In genomic region chr3:177602601-177603136, GRCh38 we compare ENCODE assay signal across 10 cellular contexts.
DNase-seq lines count a peak whose midpoint lies in the region; ATAC-seq, FAIRE-seq and TF ChIP-seq lines count a peak whose summit lies in the region.
"Had no signal": no experiment of that assay in that cellular context is flagged by ENCODE, and none has a peak within 500 bp of the region (broad histone marks: within the 10 kb centered on the region; RNA-seq: fewer than 3 reads in every experiment).

No MANE protein-coding gene starts in this region.

- H3K36me3 ChIP-seq in astrocyte (ENCODE audit: insufficient read depth, low read length): no peaks in the 10 kb centered on the region
- no peaks in the 10 kb centered on the region for H3K36me3 ChIP-seq in neutrophil
- H3K36me3 ChIP-seq in aorta (ENCODE audit: control insufficient read depth in 1 of 2, insufficient read depth in 2 of 2, low read length in 1 of 2): no peaks in the 10 kb centered on the region
- H3K36me3 ChIP-seq: thoracic aorta had no signal

- H3K27me3 Mint-ChIP-seq in astrocyte (ENCODE audit: low read depth, unreplicated experiment): no peaks in the 10 kb centered on the region
- H3K27me3 Mint-ChIP-seq: activated B cell treated with CpG ODN at 0.5 μM for 24 hours had no signal

- WGBS in aorta, 2 donors: 85 to 91% methylated on average over 2 of the region's 2 CpGs

- H3K4me1 ChIP-seq in astrocyte (ENCODE audit: insufficient read depth, low read length) (peaks cover 5% of the 10 kb centered on the region), neutrophil (ENCODE audit: control insufficient read depth in 1 of 2, insufficient read depth in 1 of 2, low read depth in 1 of 2, low read length in 1 of 2) (peaks cover 58 to 66% of the 10 kb centered on the region in 2 experiments), aorta (ENCODE audit: control insufficient read depth in 1 of 2, insufficient read depth in 2 of 2, low read length in 2 of 2) (peaks cover 0 to 7% of the 10 kb centered on the region in 2 donors)

- H2AFZ ChIP-seq in astrocyte (ENCODE audit: low read depth, low read length): no peak overlapping the region

- no peak for ATAC-seq in HG02885 (IDR thresholded peaks at IDR 0.05; ENCODE audit: poor library complexity, unreplicated experiment)
- ATAC-seq in HG03095 (IDR thresholded peaks at IDR 0.05; ENCODE audit: unreplicated experiment): no peak
- no peak for ATAC-seq in aorta (ENCODE audit: low FRiP score)

- DNase-seq in DMS79 treated with DMSO at 0.1 percent for 48 hours (lab: John Stamatoyannopoulos, UW): peak; percentile 61
- peak; percentile 68 for DNase-seq in M059J (ENCODE audit: low read depth)
- peak; percentile 35 for DNase-seq in astrocyte (ENCODE audit: low read depth)
- DNase-seq in amygdala (lab: John Stamatoyannopoulos, UW): no peak
- no peak for DNase-seq in aorta
- DNase-seq: activated B cell treated with CpG ODN at 0.5 μM for 24 hours had no signal

- no peak overlapping the region for H3K4me3 ChIP-seq in astrocyte (ENCODE audit: insufficient read depth, low read depth, low read length)
- H3K4me3 ChIP-seq in neutrophil (ENCODE audit: low read depth in 1 of 2, low read length in 1 of 2): peak overlapping the region in 1 of 2 experiments; percentile 25
- H3K4me3 ChIP-seq in aorta (ENCODE audit: low read length in 2 of 2): no peak overlapping the region
- H3K4me3 ChIP-seq: thoracic aorta had no signal

- H3K9me3 ChIP-seq in astrocyte (ENCODE audit: insufficient read depth, low read depth, low read length): no peaks in the 10 kb centered on the region
- no peaks in the 10 kb centered on the region for H3K9me3 ChIP-seq in neutrophil
- H3K9me3 ChIP-seq in aorta (ENCODE audit: control insufficient read depth, low read length): no peaks in the 10 kb centered on the region
- H3K9me3 ChIP-seq: thoracic aorta had no signal

- TF ChIP-seq CTCF in astrocyte (IDR thresholded peaks at IDR 0.05; ENCODE audit: insufficient read depth, low read depth, low read length): no peak
- TF ChIP-seq CTCF in neutrophil (IDR thresholded peaks at IDR 0.05): no peak

- H3K9ac ChIP-seq in astrocyte (ENCODE audit: low read length): no peak overlapping the region

- peaks cover 5% of the 10 kb centered on the region for H3K9me3 Mint-ChIP-seq in astrocyte (ENCODE audit: unreplicated experiment)
- H3K9me3 Mint-ChIP-seq: activated B cell treated with CpG ODN at 0.5 μM for 24 hours had no signal

- H3K4me3 Mint-ChIP-seq in astrocyte (ENCODE audit: unreplicated experiment): no peak overlapping the region

- no peaks in the 10 kb centered on the region for H3K79me2 ChIP-seq in astrocyte (ENCODE audit: insufficient read depth, low read length)

- H3K36me3 Mint-ChIP-seq in astrocyte (ENCODE audit: low read depth, unreplicated experiment): no peaks in the 10 kb centered on the region

- H4K20me1 ChIP-seq in astrocyte (ENCODE audit: insufficient read depth, low read length): no peaks in the 10 kb centered on the region

- FAIRE-seq in astrocyte (lab: Jason Lieb, UNC): no peak

- intact Hi-C loops in aorta (cut with DNase I): no loop called here

- no peaks in the 10 kb centered on the region for H3K27me3 ChIP-seq in astrocyte (ENCODE audit: insufficient read depth, low read length)
- H3K27me3 ChIP-seq in neutrophil: no peaks in the 10 kb centered on the region
- no peaks in the 10 kb centered on the region for H3K27me3 ChIP-seq in aorta (ENCODE audit: control insufficient read depth in 1 of 2, insufficient read depth in 2 of 2, low read length in 1 of 2)

- H3K27ac ChIP-seq in astrocyte (ENCODE audit: low read depth, low read length): no peak overlapping the region
- peak overlapping the region; percentile 77 for H3K27ac ChIP-seq in neutrophil
- no peak overlapping the region for H3K27ac ChIP-seq in aorta (ENCODE audit: low read depth in 1 of 2, low read length in 2 of 2)
- H3K27ac ChIP-seq: thoracic aorta had no signal

- H3K27ac Mint-ChIP-seq in astrocyte (ENCODE audit: unreplicated experiment): no peak overlapping the region

- H3K4me2 ChIP-seq in astrocyte (ENCODE audit: low read length): no peak overlapping the region

- H3K4me1 Mint-ChIP-seq in astrocyte (ENCODE audit: low read depth, unreplicated experiment): peaks cover 15% of the 10 kb centered on the region

Comparison
In these comparisons a context has a peak if more than half of its experiments do, and no peak if none do; other contexts are left out.
1. DNase-seq: peak in DMS79 treated with DMSO at 0.1 percent for 48 hours (single experiment), M059J (single experiment) and astrocyte (single experiment); none in amygdala (0 of 56) and aorta (0 of 2).